In the genomic region with DNA sequence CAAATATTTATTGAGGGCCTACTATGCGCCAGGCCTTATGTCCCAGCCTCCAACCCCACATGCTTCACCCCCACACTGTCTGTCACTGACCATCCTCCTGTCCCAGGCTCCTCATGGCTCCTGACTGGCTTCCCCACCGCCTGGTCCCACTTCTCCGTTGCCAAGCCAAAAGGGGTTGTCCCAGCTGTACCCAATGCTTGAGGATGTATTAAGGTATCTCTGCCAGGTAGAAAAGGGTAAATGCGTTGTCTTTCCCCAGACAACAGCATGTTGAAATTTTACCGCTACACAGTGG, we compare ENCODE assay signal across 12 cellular contexts.
DNase-seq lines count a peak whose midpoint lies in the region; ATAC-seq and TF ChIP-seq lines count a peak whose summit lies in the region.
"Had no signal": no experiment of that assay in that cellular context is flagged by ENCODE, and none has a peak within 500 bp of the region (broad histone marks: within the 10 kb centered on the region; RNA-seq: fewer than 3 reads in every experiment).

No MANE protein-coding gene starts in this region.

- no peak overlapping the region for H3K56ac ChIP-seq in mesendoderm (ENCODE audit: low read length)

- H3K27ac ChIP-seq in gastroesophageal sphincter (peak overlapping the region in 1 of 4 donors; percentile 46), aorta (ENCODE audit: low read depth in 1 of 2, low read length in 2 of 2) (no peak overlapping the region), osteoblast (ENCODE audit: low read depth, low read length) (no peak overlapping the region), mesendoderm (ENCODE audit: low read depth, low read length) (no peak overlapping the region)

- H3K9me3 ChIP-seq in gastroesophageal sphincter: no peaks in the 10 kb centered on the region
- no peaks in the 10 kb centered on the region for H3K9me3 ChIP-seq in aorta (ENCODE audit: control insufficient read depth, low read length)
- H3K9me3 ChIP-seq in osteoblast (ENCODE audit: low read depth, low read length): no peaks in the 10 kb centered on the region

- H3K9me3 Mint-ChIP-seq in stimulated activated naive CD8-positive, alpha-beta T cell treated with anti-CD3 and anti-CD28 coated beads, Interleukin-15, amount 100 ng/mL, for 72 hours: no peaks in the 10 kb centered on the region
- H3K9me3 Mint-ChIP-seq: CD4-positive, alpha-beta T cell; HFFc6 had no signal

- H3K9ac ChIP-seq in mesendoderm (ENCODE audit: low read length): no peak overlapping the region

- no peak overlapping the region for H4K5ac ChIP-seq in mesendoderm (ENCODE audit: low read length)

- H3K4me2 ChIP-seq in osteoblast (ENCODE audit: insufficient read depth, low read length): no peak overlapping the region
- H3K4me2 ChIP-seq in mesendoderm (ENCODE audit: low read length): no peak overlapping the region

- no peaks in the 10 kb centered on the region for H4K20me1 ChIP-seq in osteoblast (ENCODE audit: insufficient read depth, low read length)

- H3K4me3 ChIP-seq in gastroesophageal sphincter: no peak overlapping the region
- H3K4me3 ChIP-seq in aorta (ENCODE audit: low read length in 2 of 2): no peak overlapping the region
- no peak overlapping the region for H3K4me3 ChIP-seq in osteoblast (ENCODE audit: insufficient read depth, low read length)
- no peak overlapping the region for H3K4me3 ChIP-seq in mesendoderm (ENCODE audit: low read length)

- H2AK5ac ChIP-seq in mesendoderm (ENCODE audit: low read length): no peak overlapping the region

- H3K27me3 ChIP-seq in gastroesophageal sphincter (no peaks in the 10 kb centered on the region), aorta (ENCODE audit: control insufficient read depth in 1 of 2, insufficient read depth in 2 of 2, low read length in 1 of 2) (no peaks in the 10 kb centered on the region), osteoblast (ENCODE audit: insufficient read depth, low read length) (no peaks in the 10 kb centered on the region), mesendoderm (ENCODE audit: insufficient read depth, low read length, poor library complexity) (no peaks in the 10 kb centered on the region)

- TF ChIP-seq POLR2A in gastroesophageal sphincter (IDR thresholded peaks at IDR 0.05): no peak

- no peak overlapping the region for H3K4me3 Mint-ChIP-seq in stimulated activated naive CD8-positive, alpha-beta T cell treated with anti-CD3 and anti-CD28 coated beads, Interleukin-15, amount 100 ng/mL, for 72 hours

- intact Hi-C loops in sciatic nerve (cut with DNase I): no loop called here
- intact Hi-C loops in aorta (cut with DNase I): loop anchor here (2.0 to 5.0 kb wide), 2 partner anchors 325 to 328 kb away; no protein-coding TSS in a partner anchor

- H2AFZ ChIP-seq in osteoblast (ENCODE audit: low read length): no peak overlapping the region

- H3K79me2 ChIP-seq in osteoblast (ENCODE audit: insufficient read depth, low read length) (no peaks in the 10 kb centered on the region), mesendoderm (ENCODE audit: control insufficient read depth, insufficient read depth, low read length) (no peaks in the 10 kb centered on the region)

- no peak overlapping the region for H2BK15ac ChIP-seq in mesendoderm (replicated peaks; ENCODE audit: low read depth)

- no peak overlapping the region for H3K23ac ChIP-seq in mesendoderm (ENCODE audit: low read length)

- peaks cover 27% of the 10 kb centered on the region for H3K4me1 Mint-ChIP-seq in stimulated activated naive CD8-positive, alpha-beta T cell treated with anti-CD3 and anti-CD28 coated beads, Interleukin-15, amount 100 ng/mL, for 72 hours

- TF ChIP-seq EP300 in gastroesophageal sphincter (IDR thresholded peaks at IDR 0.05): no peak

- no peaks in the 10 kb centered on the region for H3K79me1 ChIP-seq in mesendoderm (ENCODE audit: low read length)

- H2BK5ac ChIP-seq in mesendoderm (ENCODE audit: low read length): no peak overlapping the region

- no peak for TF ChIP-seq CTCF in gastroesophageal sphincter (IDR thresholded peaks at IDR 0.05)
- TF ChIP-seq CTCF in osteoblast (IDR thresholded peaks at IDR 0.05; ENCODE audit: extremely low read depth, low read depth, low read length): no peak

- ATAC-seq in stimulated activated naive CD8-positive, alpha-beta T cell treated with anti-CD3 and anti-CD28 coated beads, Interleukin-15, amount 100 ng/mL, for 72 hours: peak; percentile 24
- ATAC-seq in stimulated activated naive CD8-positive, alpha-beta T cell treated with anti-CD3 and anti-CD28 coated beads, Interleukin-15, Interleukin-2, amounts not matched to agents 100 U/mL and 50 U/mL, for 24 hours: no peak
- ATAC-seq in gastroesophageal sphincter (peak; percentile 14), sciatic nerve (peak; percentile 44), aorta (ENCODE audit: low FRiP score) (peak; percentile 27), HG03432 (IDR thresholded peaks at IDR 0.05; ENCODE audit: unreplicated experiment) (no peak)

- H3K27me3 Mint-ChIP-seq in stimulated activated naive CD8-positive, alpha-beta T cell treated with anti-CD3 and anti-CD28 coated beads, Interleukin-15, amount 100 ng/mL, for 72 hours: no peaks in the 10 kb centered on the region
- H3K27me3 Mint-ChIP-seq: CD4-positive, alpha-beta T cell had no signal

- 100% methylated on average over 4 of the region's 5 CpGs; no CpG with 5 or more reads in 1 of the 2 donors for WGBS in gastroesophageal sphincter (ENCODE audit: low coverage in 1 of 2), 2 donors
- WGBS in aorta, 2 donors: 91 to 93% methylated on average over 5 of the region's 5 CpGs
- WGBS in mesendoderm (ENCODE audit: extremely low coverage, insufficient coverage, low lambda C conversion rate): no CpG with 5 or more reads among the region's 5 CpGs

- no peak overlapping the region for H4K8ac ChIP-seq in mesendoderm (ENCODE audit: low read depth, low read length)

- H3K36me3 ChIP-seq in gastroesophageal sphincter (no peaks in the 10 kb centered on the region), aorta (ENCODE audit: control insufficient read depth in 1 of 2, insufficient read depth in 2 of 2, low read length in 1 of 2) (no peaks in the 10 kb centered on the region), osteoblast (ENCODE audit: insufficient read depth, low read length) (no peaks in the 10 kb centered on the region), mesendoderm (ENCODE audit: control insufficient read depth, insufficient read depth, low read length) (no peaks in the 10 kb centered on the region)

- peaks cover 0 to 10% (median 0%) of the 10 kb centered on the region in 3 donors for H3K4me1 ChIP-seq in gastroesophageal sphincter
- no peaks in the 10 kb centered on the region for H3K4me1 ChIP-seq in aorta (ENCODE audit: control insufficient read depth in 1 of 2, insufficient read depth in 2 of 2, low read length in 2 of 2)
- H3K4me1 ChIP-seq in osteoblast (ENCODE audit: insufficient read depth, low read length): peaks cover 14% of the 10 kb centered on the region
- no peaks in the 10 kb centered on the region for H3K4me1 ChIP-seq in mesendoderm (ENCODE audit: control insufficient read depth, low read depth, low read length)

- H3K4ac ChIP-seq in mesendoderm (ENCODE audit: low read depth, low read length): no peak overlapping the region

- DNase-seq in stimulated activated naive CD8-positive, alpha-beta T cell treated with anti-CD3 and anti-CD28 coated beads, Interleukin-15, amount 100 ng/mL, for 72 hours: no peak
- no peak for DNase-seq in stimulated activated naive CD8-positive, alpha-beta T cell treated with anti-CD3 and anti-CD28 coated beads, Interleukin-15, Interleukin-2, amounts not matched to agents 100 U/mL and 50 U/mL, for 24 hours
- DNase-seq in sciatic nerve (ENCODE audit: low spot score): no peak
- DNase-seq in aorta: no peak
- DNase-seq in osteoblast (ENCODE audit: insufficient read length, low spot score, missing footprints): no peak
- no peak for DNase-seq in mesendoderm
- DNase-seq: NCI-H1417 treated with DMSO at 0.1 percent for 48 hours, NCI-H510A had no signal

- no peak overlapping the region for H2BK120ac ChIP-seq in mesendoderm (ENCODE audit: low read depth, low read length)

- H3K18ac ChIP-seq in mesendoderm (ENCODE audit: low read length): no peak overlapping the region

- no peak overlapping the region for H3K27ac Mint-ChIP-seq in stimulated activated naive CD8-positive, alpha-beta T cell treated with anti-CD3 and anti-CD28 coated beads, Interleukin-15, amount 100 ng/mL, for 72 hours
- H3K27ac Mint-ChIP-seq: HFFc6 had no signal

Comparison
In these comparisons a context has a peak if more than half of its experiments do, and no peak if none do; other contexts are left out.
1. ATAC-seq: peak in stimulated activated naive CD8-positive, alpha-beta T cell treated with anti-CD3 and anti-CD28 coated beads, Interleukin-15, amount 100 ng/mL, for 72 hours (single experiment), gastroesophageal sphincter (single experiment), sciatic nerve (single experiment) and aorta (single experiment); none in stimulated activated naive CD8-positive, alpha-beta T cell treated with anti-CD3 and anti-CD28 coated beads, Interleukin-15, Interleukin-2, amounts not matched to agents 100 U/mL and 50 U/mL, for 24 hours (single experiment) and HG03432 (single experiment).